In the genomic region with DNA sequence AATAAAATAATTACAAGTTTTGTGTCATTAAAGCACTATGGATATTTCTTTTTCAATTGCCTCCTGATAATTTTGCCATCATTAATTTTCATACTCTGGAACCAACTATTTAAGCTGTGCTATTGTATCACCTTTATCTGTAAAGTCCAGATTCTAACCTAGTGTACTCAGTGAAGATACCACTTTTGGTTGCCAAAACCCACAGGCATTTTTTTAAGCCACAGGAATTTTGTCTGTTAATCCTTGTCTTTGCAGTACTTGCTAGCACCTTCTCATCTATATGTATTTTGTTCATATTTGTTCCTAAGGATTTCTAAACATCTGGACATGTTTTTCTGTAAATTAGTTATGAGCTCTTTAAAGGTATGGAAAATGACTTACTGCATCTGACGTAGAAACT, we compare ENCODE assay signal across 23 cellular contexts.
DNase-seq lines count a peak whose midpoint lies in the region; ATAC-seq and TF ChIP-seq lines count a peak whose summit lies in the region.
"Had no signal": no experiment of that assay in that cellular context is flagged by ENCODE, and none has a peak within 500 bp of the region (broad histone marks: within the 10 kb centered on the region; RNA-seq: fewer than 3 reads in every experiment).

No MANE protein-coding gene starts in this region.

- H3K27ac Mint-ChIP-seq in T-cell, result no peak overlapping the region
- no peak overlapping the region for H3K27ac Mint-ChIP-seq in stimulated activated naive CD8-positive, alpha-beta T cell treated with anti-CD3 and anti-CD28 coated beads, Interleukin-15, amount 100 ng/mL, for 72 hours
- H3K27ac Mint-ChIP-seq: activated CD4-positive, alpha-beta T cell treated with anti-CD3 and anti-CD28 coated beads, Interleukin-2, amount 10 ng/mL, durations not matched to agents 7 days and 5 days; endodermal cell; mesothelial cell of epicardium; nephron; progenitor cell of endocrine pancreas had no signal

- H3K4me1 ChIP-seq in adipocyte (ENCODE audit: control insufficient read depth, insufficient read depth, low read length), result no peaks in the 10 kb centered on the region

- no peak overlapping the region for H3K4me3 Mint-ChIP-seq in T-cell
- H3K4me3 Mint-ChIP-seq in stimulated activated naive CD8-positive, alpha-beta T cell treated with anti-CD3 and anti-CD28 coated beads, Interleukin-15, amount 100 ng/mL, for 72 hours, result no peak overlapping the region
- H3K4me3 Mint-ChIP-seq: activated CD4-positive, alpha-beta T cell treated with anti-CD3 and anti-CD28 coated beads, Interleukin-2, amount 10 ng/mL, durations not matched to agents 7 days and 5 days; endodermal cell; mesothelial cell of epicardium; nephron had no signal

- no peaks in the 10 kb centered on the region for H3K9me3 ChIP-seq in adipocyte (ENCODE audit: control insufficient read depth, low read length)

- POLR2A ChIA-PET in T-cell (lab: Charles Lee), result no interaction called here

- no peaks in the 10 kb centered on the region for H3K4me1 Mint-ChIP-seq in T-cell
- H3K4me1 Mint-ChIP-seq in stimulated activated naive CD8-positive, alpha-beta T cell treated with anti-CD3 and anti-CD28 coated beads, Interleukin-15, amount 100 ng/mL, for 72 hours, result no peaks in the 10 kb centered on the region
- H3K4me1 Mint-ChIP-seq: activated CD4-positive, alpha-beta T cell treated with anti-CD3 and anti-CD28 coated beads, Interleukin-2, amount 10 ng/mL, durations not matched to agents 7 days and 5 days; mesothelial cell of epicardium; nephron had no signal

- DNase-seq in A172 (ENCODE audit: low spot score) (peak; percentile 80), HS-27A (ENCODE audit: low read depth) (peak; percentile 19), adipocyte (ENCODE audit: low read depth) (peak; percentile 4), fibroblast of villous mesenchyme (ENCODE audit: low read depth) (peak; percentile 76), posterior vena cava (ENCODE audit: low spot score) (no peak), T-cell (no peak)
- no peak for DNase-seq in activated CD4-positive, CD25-positive, alpha-beta regulatory T cell (lab: John Stamatoyannopoulos, UW)
- DNase-seq in stimulated activated naive CD8-positive, alpha-beta T cell treated with anti-CD3 and anti-CD28 coated beads, Interleukin-15, amount 100 ng/mL, for 72 hours, result no peak
- DNase-seq: 8988T; activated CD4-positive, alpha-beta T cell treated with anti-CD3 and anti-CD28 coated beads, Interleukin-2, amount 10 ng/mL, durations not matched to agents 7 days and 5 days; activated CD8-positive, alpha-beta memory T cell treated with anti-CD3 and anti-CD28 coated beads, Interleukin-2, amount 50 U/mL, for 48 hours; activated gamma-delta T cell treated with Interleukin-2 at 50 U/mL for 16 hours; C1 segment of cervical spinal cord; endodermal cell; hypothalamus; kidney glomerular epithelial cell; NCI-H2029; SHP77; small intestine; stimulated activated CD4-positive, alpha-beta T cell treated with anti-CD3 and anti-CD28 coated beads, Interleukin-4, amount 100 ng/mL, for 24 hours had no signal

- no peak overlapping the region for H3K4me3 ChIP-seq in adipocyte (ENCODE audit: low read length)
- no peak overlapping the region for H3K4me3 ChIP-seq in fibroblast of villous mesenchyme (ENCODE audit: low read depth, low read length)

- no peak for TF ChIP-seq CTCF in fibroblast of villous mesenchyme (IDR thresholded peaks at IDR 0.05; ENCODE audit: insufficient read depth, low read depth, low read length)

- ATAC-seq in T-cell (replicated peaks in 1 of 4), result no peak
- no peak for ATAC-seq in stimulated activated naive CD8-positive, alpha-beta T cell treated with anti-CD3 and anti-CD28 coated beads, Interleukin-15, amount 100 ng/mL, for 72 hours

- CTCF ChIA-PET in T-cell (lab: Charles Lee), result no interaction called here

- no peaks in the 10 kb centered on the region for H3K36me3 Mint-ChIP-seq in T-cell

- H3K9ac ChIP-seq in adipocyte (ENCODE audit: low read length), result no peak overlapping the region

- H3K9me3 Mint-ChIP-seq in T-cell, result peaks cover 0 to 7% (median 6%) of the 10 kb centered on the region in 3 donors
- H3K9me3 Mint-ChIP-seq in stimulated activated naive CD8-positive, alpha-beta T cell treated with anti-CD3 and anti-CD28 coated beads, Interleukin-15, amount 100 ng/mL, for 72 hours, result peaks cover 0 to 7% of the 10 kb centered on the region in 2 donors
- H3K9me3 Mint-ChIP-seq: nephron had no signal

- H3K36me3 ChIP-seq in adipocyte (ENCODE audit: control insufficient read depth, insufficient read depth, low read length, severe bottlenecking), result no peaks in the 10 kb centered on the region

- H3K27me3 Mint-ChIP-seq in T-cell, result peaks cover 40 to 41% of the 10 kb centered on the region in 2 donors
- peaks cover 27% of the 10 kb centered on the region for H3K27me3 Mint-ChIP-seq in stimulated activated naive CD8-positive, alpha-beta T cell treated with anti-CD3 and anti-CD28 coated beads, Interleukin-15, amount 100 ng/mL, for 72 hours
- H3K27me3 Mint-ChIP-seq: activated CD4-positive, alpha-beta T cell treated with anti-CD3 and anti-CD28 coated beads, Interleukin-2, amount 10 ng/mL, durations not matched to agents 7 days and 5 days; progenitor cell of endocrine pancreas had no signal

- intact Hi-C loops in posterior vena cava (cut with DNase I), result no loop called here

- H3K27me3 ChIP-seq in adipocyte (replicated peaks; ENCODE audit: control insufficient read depth, insufficient read depth, low read length), result no peaks in the 10 kb centered on the region

Comparison
In these comparisons a context has a peak if more than half of its experiments do, and no peak if none do; other contexts are left out.
1. DNase-seq: peak in A172 (single experiment), HS-27A (single experiment), adipocyte (single experiment) and fibroblast of villous mesenchyme (single experiment); none in activated CD4-positive, CD25-positive, alpha-beta regulatory T cell (0 of 4), posterior vena cava (single experiment), T-cell (0 of 34) and stimulated activated naive CD8-positive, alpha-beta T cell treated with anti-CD3 and anti-CD28 coated beads, Interleukin-15, amount 100 ng/mL, for 72 hours (0 of 2).